Comparison of ENCODE assay signal across 8 cellular contexts in the genomic region with DNA sequence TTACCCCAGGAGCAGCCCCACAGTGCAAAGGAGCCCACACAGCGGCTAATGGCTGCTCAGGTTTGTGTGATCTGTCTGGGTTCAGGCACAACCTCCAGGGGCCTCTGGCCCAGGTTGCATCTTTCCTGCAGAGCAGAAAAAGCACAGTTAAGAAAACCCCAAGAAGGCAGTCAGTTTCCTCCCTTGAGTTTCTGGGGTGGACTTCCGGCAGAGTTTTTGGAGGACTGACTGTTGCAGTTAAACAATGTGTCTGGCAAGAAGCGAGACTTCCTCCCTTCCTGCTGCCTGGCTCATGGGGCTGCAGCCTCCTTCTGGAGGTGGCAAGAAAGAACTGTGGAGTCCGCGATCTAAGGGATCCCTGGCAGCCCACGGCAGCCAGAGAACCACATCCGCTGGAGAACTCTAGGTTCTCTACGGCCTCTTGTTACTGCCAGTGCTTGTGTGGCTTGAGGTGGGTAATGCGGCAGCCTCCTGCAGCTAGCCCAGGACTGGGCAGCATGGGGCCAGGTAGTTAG.
DNase-seq lines count a peak whose midpoint lies in the region; ATAC-seq and TF ChIP-seq lines count a peak whose summit lies in the region.

No MANE protein-coding gene starts in this region.

- H3K36me3 ChIP-seq in ascending aorta, result no peaks in the 10 kb centered on the region

- H3K9me3 ChIP-seq in ascending aorta, result no peaks in the 10 kb centered on the region

- H3K27ac Mint-ChIP-seq in activated T-helper 1 cell treated with anti-CD3 and anti-CD28 coated beads, Interleukin-12 subunit alpha, Interleukin-12 subunit beta, Interleukin-2, Interleukin-4 antibody, amounts not matched to agents 30 ng/mL and 10 ng/mL and 1 ng/mL, durations not matched to agents 14 hours and 24 hours and 36 hours, result peak overlapping the region; percentile 86

- peaks cover 31% of the 10 kb centered on the region for H3K4me1 Mint-ChIP-seq in activated T-helper 1 cell treated with anti-CD3 and anti-CD28 coated beads, Interleukin-12 subunit alpha, Interleukin-12 subunit beta, Interleukin-2, Interleukin-4 antibody, amounts not matched to agents 30 ng/mL and 10 ng/mL and 1 ng/mL, durations not matched to agents 14 hours and 24 hours and 36 hours (ENCODE audit: low read depth)

- ATAC-seq in HG03460 (IDR thresholded peaks at IDR 0.05; ENCODE audit: unreplicated experiment), result peak; percentile 60

- peak overlapping the region; percentile 76 for H3K4me3 Mint-ChIP-seq in activated T-helper 1 cell treated with anti-CD3 and anti-CD28 coated beads, Interleukin-12 subunit alpha, Interleukin-12 subunit beta, Interleukin-2, Interleukin-4 antibody, amounts not matched to agents 30 ng/mL and 10 ng/mL and 1 ng/mL, durations not matched to agents 14 hours and 24 hours and 36 hours

- H3K36me3 Mint-ChIP-seq in activated T-helper 1 cell treated with anti-CD3 and anti-CD28 coated beads, Interleukin-12 subunit alpha, Interleukin-12 subunit beta, Interleukin-2, Interleukin-4 antibody, amounts not matched to agents 30 ng/mL and 10 ng/mL and 1 ng/mL, durations not matched to agents 14 hours and 24 hours and 36 hours (ENCODE audit: low read depth), result no peaks in the 10 kb centered on the region

- no peaks in the 10 kb centered on the region for H3K27me3 ChIP-seq in ascending aorta

- H3K27ac ChIP-seq in ascending aorta, result no peak overlapping the region

- no peaks in the 10 kb centered on the region for H3K4me1 ChIP-seq in ascending aorta

- H3K9me3 Mint-ChIP-seq in activated T-helper 1 cell treated with anti-CD3 and anti-CD28 coated beads, Interleukin-12 subunit alpha, Interleukin-12 subunit beta, Interleukin-2, Interleukin-4 antibody, amounts not matched to agents 30 ng/mL and 10 ng/mL and 1 ng/mL, durations not matched to agents 14 hours and 24 hours and 36 hours, result no peaks in the 10 kb centered on the region

- peak; percentile 11 for DNase-seq in activated naive CD4-positive, alpha-beta T cell treated with Interleukin-2 at 50 U/mL for 16 hours
- DNase-seq in activated naive CD4-positive, alpha-beta T cell treated with anti-CD3 and anti-CD28 coated beads, Interleukin-2, amount 50 U/mL, for 16 hours, result no peak
- DNase-seq in activated T-helper 1 cell treated with anti-CD3 and anti-CD28 coated beads, Interleukin-12 subunit alpha, Interleukin-12 subunit beta, Interleukin-2, Interleukin-4 antibody, amounts not matched to agents 30 ng/mL and 10 ng/mL and 1 ng/mL, durations not matched to agents 14 hours and 24 hours and 36 hours (ENCODE audit: low spot score), result peak; percentile 27
- DNase-seq in stimulated activated naive CD4-positive, alpha-beta T cell treated with Interleukin-2 at 50 U/mL for 16 hours (lab: John Stamatoyannopoulos, UW), result peak; percentile 12
- no peak for DNase-seq in hypothalamus (lab: John Stamatoyannopoulos, UW)
- no peak for DNase-seq in medulla oblongata (ENCODE audit: extremely low spot score)
- DNase-seq in ascending aorta (ENCODE audit: low spot score in 2 of 2), result no peak

- intact Hi-C loops in activated T-helper 1 cell treated with anti-CD3 and anti-CD28 coated beads, Interleukin-12 subunit alpha, Interleukin-12 subunit beta, Interleukin-2, Interleukin-4 antibody, amounts not matched to agents 30 ng/mL and 10 ng/mL and 1 ng/mL, durations not matched to agents 14 hours and 24 hours and 36 hours (cut with micrococcal nuclease), result loop anchor here (1.0 to 2.0 kb wide), 2 partner anchors 14 to 46 kb away; no protein-coding TSS in a partner anchor
- intact Hi-C loops in ascending aorta (cut with DNase I), result no loop called here

- H3K27me3 Mint-ChIP-seq in activated T-helper 1 cell treated with anti-CD3 and anti-CD28 coated beads, Interleukin-12 subunit alpha, Interleukin-12 subunit beta, Interleukin-2, Interleukin-4 antibody, amounts not matched to agents 30 ng/mL and 10 ng/mL and 1 ng/mL, durations not matched to agents 14 hours and 24 hours and 36 hours (ENCODE audit: insufficient read depth), result no peaks in the 10 kb centered on the region

- no peak overlapping the region for H3K4me3 ChIP-seq in ascending aorta

- TF ChIP-seq CTCF in ascending aorta (IDR thresholded peaks at IDR 0.05), result no peak

Comparison
In these comparisons a context has a peak if more than half of its experiments do, and no peak if none do; other contexts are left out.
1. DNase-seq: peak in activated naive CD4-positive, alpha-beta T cell treated with Interleukin-2 at 50 U/mL for 16 hours (single experiment), activated T-helper 1 cell treated with anti-CD3 and anti-CD28 coated beads, Interleukin-12 subunit alpha, Interleukin-12 subunit beta, Interleukin-2, Interleukin-4 antibody, amounts not matched to agents 30 ng/mL and 10 ng/mL and 1 ng/mL, durations not matched to agents 14 hours and 24 hours and 36 hours (single experiment) and stimulated activated naive CD4-positive, alpha-beta T cell treated with Interleukin-2 at 50 U/mL for 16 hours (single experiment); none in activated naive CD4-positive, alpha-beta T cell treated with anti-CD3 and anti-CD28 coated beads, Interleukin-2, amount 50 U/mL, for 16 hours (single experiment), hypothalamus (0 of 51), medulla oblongata (single experiment) and ascending aorta (0 of 2).